10 cellular contexts compared by ENCODE assay signal in the genomic region with DNA sequence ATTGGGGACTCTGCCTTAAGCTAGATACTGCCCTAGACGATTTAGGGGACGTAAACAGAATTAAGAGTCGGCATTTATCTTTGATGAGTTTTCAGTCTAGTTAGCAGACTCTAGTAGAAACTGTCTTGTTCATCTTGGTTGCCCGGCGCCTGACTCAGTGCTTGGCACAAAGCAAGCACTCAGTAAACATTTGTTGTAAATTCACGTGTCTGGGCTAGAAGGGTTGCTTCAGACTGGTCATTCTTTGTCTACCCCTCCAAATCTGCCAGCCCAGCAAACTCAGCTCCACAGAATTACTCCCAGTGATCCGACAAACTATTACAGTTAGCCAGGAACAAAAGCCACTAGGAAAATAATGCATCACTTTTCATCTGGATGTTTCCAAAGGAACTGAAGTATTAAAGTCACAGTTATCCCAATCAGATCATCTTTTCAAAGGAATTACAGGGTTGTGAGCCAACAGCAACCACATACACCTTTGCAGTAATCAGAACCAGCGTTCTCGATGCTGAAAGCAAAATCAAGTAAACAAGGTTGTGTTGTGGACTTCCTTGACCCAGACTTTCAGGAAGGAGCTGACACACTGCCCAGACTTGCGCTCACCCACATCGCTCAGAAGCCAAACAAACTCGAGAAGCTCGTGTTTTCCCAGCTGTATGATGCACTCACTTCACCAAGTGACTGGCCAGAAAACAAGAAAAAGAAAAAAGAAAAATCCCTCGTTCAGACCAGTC.
DNase-seq lines count a peak whose midpoint lies in the region; ATAC-seq, FAIRE-seq and TF ChIP-seq lines count a peak whose summit lies in the region.
"Had no signal": no experiment of that assay in that cellular context is flagged by ENCODE, and none has a peak within 500 bp of the region (broad histone marks: within the 10 kb centered on the region; RNA-seq: fewer than 3 reads in every experiment).

No MANE protein-coding gene starts in this region.

- H3K4me3 ChIP-seq in astrocyte of the spinal cord (ENCODE audit: low read depth, low read length) = no peak overlapping the region

- DNase-seq in EH (ENCODE audit: low read depth) = peak; percentile 86
- DNase-seq in astrocyte of the spinal cord (ENCODE audit: low read depth, low spot score) = peak; percentile 93
- peak; percentile 41 for DNase-seq in left ventricle myocardium superior
- peak; percentile 95 for DNase-seq in renal cortical epithelial cell (ENCODE audit: low read depth)
- no peak for DNase-seq in NCI-H187 (lab: John Stamatoyannopoulos, UW)
- no peak for DNase-seq in stimulated activated CD4-positive, alpha-beta T cell treated with anti-CD3 and anti-CD28 coated beads, Interleukin-1b, Interleukin-23, amount 100 ng/mL, for 48 hours
- no peak for DNase-seq in RCC 7860 (ENCODE audit: low spot score)
- DNase-seq: naive B cell, NCI-H82 had no signal

- FAIRE-seq in RCC 7860 (lab: Jason Lieb, UNC) = no peak

- no peak for TF ChIP-seq CTCF in astrocyte of the spinal cord (IDR thresholded peaks at IDR 0.05; ENCODE audit: low read depth, low read length)

- intact Hi-C loops in left ventricle myocardium superior (cut with micrococcal nuclease) = no loop called here

- ATAC-seq in left ventricle myocardium superior (peak; percentile 92), GM21619 (IDR thresholded peaks at IDR 0.05; ENCODE audit: unreplicated experiment) (no peak)

- in situ Hi-C loops in astrocyte of the spinal cord (cut with HindIII; ENCODE audit: low sequenced_read_pairs) = no loop called here

Comparison
In these comparisons a context has a peak if more than half of its experiments do, and no peak if none do; other contexts are left out.
1. DNase-seq: peak in EH (single experiment), astrocyte of the spinal cord (single experiment), left ventricle myocardium superior (single experiment) and renal cortical epithelial cell (single experiment); none in NCI-H187 (0 of 2), stimulated activated CD4-positive, alpha-beta T cell treated with anti-CD3 and anti-CD28 coated beads, Interleukin-1b, Interleukin-23, amount 100 ng/mL, for 48 hours (single experiment) and RCC 7860 (single experiment).